ENCODE assay signal across 12 cellular contexts in the genomic region with DNA sequence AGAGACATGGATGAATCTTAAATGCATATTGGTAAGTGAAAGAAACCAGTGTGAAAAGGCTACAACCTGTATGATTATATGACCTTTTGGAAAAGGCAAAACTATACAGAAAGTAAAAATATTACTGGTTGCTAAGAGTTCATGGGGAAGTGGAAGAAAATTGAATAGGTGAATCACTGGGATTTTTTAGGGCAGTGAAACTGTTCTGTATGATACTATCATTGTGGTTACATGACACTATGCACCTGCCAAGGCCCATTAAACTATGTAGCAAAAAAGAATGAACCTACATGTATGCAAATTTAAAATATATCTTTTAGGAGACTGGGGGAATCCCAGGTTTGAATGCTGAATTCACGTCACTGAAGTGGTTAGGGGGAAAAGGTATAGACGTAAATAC. TPM values are rescaled to one million over a fixed set of nuclear protein-coding genes. Genes with fewer than 3 reads are reported as not detected.
DNase-seq lines count a peak whose midpoint lies in the region; ATAC-seq and TF ChIP-seq lines count a peak whose summit lies in the region.
"Had no signal": no experiment of that assay in that cellular context is flagged by ENCODE, and none has a peak within 500 bp of the region (broad histone marks: within the 10 kb centered on the region; RNA-seq: fewer than 3 reads in every experiment).

No MANE protein-coding gene starts in this region.

- no peaks in the 10 kb centered on the region for H3K27me3 ChIP-seq in OCI-LY3 (ENCODE audit: low read depth, low read length)
- no peaks in the 10 kb centered on the region for H3K27me3 ChIP-seq in vagina

- TF ChIP-seq CTCF in OCI-LY3 (IDR thresholded peaks at IDR 0.05; ENCODE audit: low read depth, low read length): no peak
- no peak for TF ChIP-seq CTCF in vagina (IDR thresholded peaks at IDR 0.05)

- H3K27ac ChIP-seq in OCI-LY3 (ENCODE audit: low read length) (peak overlapping the region; percentile 76), vagina (no peak overlapping the region)

- H4K20me1 ChIP-seq in OCI-LY3 (ENCODE audit: insufficient read depth, low read length): no peaks in the 10 kb centered on the region

- ATAC-seq in GM18508 (IDR thresholded peaks at IDR 0.05; ENCODE audit: insufficient read depth, unreplicated experiment) (peak; percentile 86), GM19397 (IDR thresholded peaks at IDR 0.05; ENCODE audit: unreplicated experiment) (peak; percentile 75), HG02870 (IDR thresholded peaks at IDR 0.05; ENCODE audit: unreplicated experiment) (peak; percentile 83)
- ATAC-seq: naive thymus-derived CD8-positive, alpha-beta T cell had no signal

- TF ChIP-seq POLR2A in vagina (IDR thresholded peaks at IDR 0.05): no peak

- H3K4me2 ChIP-seq in OCI-LY3 (ENCODE audit: low read length): no peak overlapping the region; the same call in 1 of the 2 replicates

- H3K4me3 ChIP-seq in OCI-LY3 (ENCODE audit: low read length) (no peak overlapping the region), vagina (no peak overlapping the region)

- H3K79me2 ChIP-seq in OCI-LY3 (ENCODE audit: low read length): no peaks in the 10 kb centered on the region

- H3K36me3 ChIP-seq in OCI-LY3 (replicated peaks; ENCODE audit: low read depth, low read length) (peaks cover 22% of the 10 kb centered on the region), vagina (no peaks in the 10 kb centered on the region)

- intact Hi-C loops in vagina (cut with DNase I): no loop called here

- no peak overlapping the region for H2AFZ ChIP-seq in OCI-LY3 (ENCODE audit: low read depth, low read length)

- DNase-seq in vagina (ENCODE audit: extremely low spot score in 2 of 2) (no peak), HK-2 (ENCODE audit: unreplicated experiment) (no peak)
- DNase-seq in effector CD8-positive, alpha-beta T cell (lab: John Stamatoyannopoulos, UW): no peak
- DNase-seq: naive thymus-derived CD8-positive, alpha-beta T cell; NCI-H1436 treated with DMSO at 0.1 percent for 48 hours had no signal

- peaks cover 17% of the 10 kb centered on the region for H3K4me1 ChIP-seq in OCI-LY3 (ENCODE audit: low read length)
- H3K4me1 ChIP-seq in vagina: no peaks in the 10 kb centered on the region

- no peak overlapping the region for H3K9ac ChIP-seq in OCI-LY3 (ENCODE audit: low read length)

- H3K9me3 ChIP-seq in OCI-LY3 (ENCODE audit: insufficient read depth, low read length) (peaks cover 34% of the 10 kb centered on the region), vagina (no peaks in the 10 kb centered on the region)

RNA-seq across cellular contexts. Expression of gene OR8S1, which starts 12.6 kb away (rescaled TPM):
- not detected for total RNA-seq in vagina
- total RNA-seq: chondrocyte; kidney epithelial cell; naive thymus-derived CD8-positive, alpha-beta T cell; T-helper 2 cell treated with Interferon-gamma antibody and Interleukin-4, amounts not matched to agents 100 ng/mL and 5 ng/mL, for 36 hours had no signal

RNA-seq across cellular contexts. Expression of gene C12orf54, which starts 30.6 kb away (rescaled TPM):
- total RNA-seq in vagina: not detected
- total RNA-seq: chondrocyte; kidney epithelial cell; naive thymus-derived CD8-positive, alpha-beta T cell; T-helper 2 cell treated with Interferon-gamma antibody and Interleukin-4, amounts not matched to agents 100 ng/mL and 5 ng/mL, for 36 hours had no signal

RNA-seq across cellular contexts. Expression of gene ANP32D, which starts 40.5 kb away (rescaled TPM):
- not detected for total RNA-seq in vagina
- total RNA-seq: chondrocyte; kidney epithelial cell; naive thymus-derived CD8-positive, alpha-beta T cell; T-helper 2 cell treated with Interferon-gamma antibody and Interleukin-4, amounts not matched to agents 100 ng/mL and 5 ng/mL, for 36 hours had no signal

RNA-seq across cellular contexts. Expression of gene LALBA, which starts 57.0 kb away (rescaled TPM):
- total RNA-seq in vagina: not detected
- total RNA-seq: chondrocyte; kidney epithelial cell; naive thymus-derived CD8-positive, alpha-beta T cell; T-helper 2 cell treated with Interferon-gamma antibody and Interleukin-4, amounts not matched to agents 100 ng/mL and 5 ng/mL, for 36 hours had no signal
